In the genomic region with DNA sequence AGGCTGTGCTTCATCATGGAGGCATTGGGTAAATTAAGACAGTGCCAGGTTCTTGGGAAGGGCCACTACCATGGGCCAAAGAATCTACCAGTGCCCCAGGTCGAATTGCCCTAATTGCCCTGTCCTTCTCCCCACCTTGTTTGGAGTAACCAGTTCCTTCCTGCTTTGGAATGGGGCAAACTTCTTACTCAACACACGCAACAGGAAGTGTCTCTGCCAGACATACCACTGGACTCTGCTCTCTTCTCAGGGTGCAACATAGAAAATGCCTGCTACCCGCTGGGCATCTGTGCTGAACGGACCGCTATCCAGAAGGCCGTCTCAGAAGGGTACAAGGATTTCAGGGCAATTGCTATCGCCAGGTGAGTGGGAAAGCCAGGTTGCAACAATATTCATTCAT, we compare ENCODE assay signal across 2 cellular contexts.
TF ChIP-seq lines count a peak whose summit lies in the region.

No MANE protein-coding gene starts in this region.

TF ChIP-seq in SK-N-SH, 30 proteins besides CTCF, POLR2A, EP300 and RAD21 (continued from another document):
- TF ChIP-seq, protein P1, sequence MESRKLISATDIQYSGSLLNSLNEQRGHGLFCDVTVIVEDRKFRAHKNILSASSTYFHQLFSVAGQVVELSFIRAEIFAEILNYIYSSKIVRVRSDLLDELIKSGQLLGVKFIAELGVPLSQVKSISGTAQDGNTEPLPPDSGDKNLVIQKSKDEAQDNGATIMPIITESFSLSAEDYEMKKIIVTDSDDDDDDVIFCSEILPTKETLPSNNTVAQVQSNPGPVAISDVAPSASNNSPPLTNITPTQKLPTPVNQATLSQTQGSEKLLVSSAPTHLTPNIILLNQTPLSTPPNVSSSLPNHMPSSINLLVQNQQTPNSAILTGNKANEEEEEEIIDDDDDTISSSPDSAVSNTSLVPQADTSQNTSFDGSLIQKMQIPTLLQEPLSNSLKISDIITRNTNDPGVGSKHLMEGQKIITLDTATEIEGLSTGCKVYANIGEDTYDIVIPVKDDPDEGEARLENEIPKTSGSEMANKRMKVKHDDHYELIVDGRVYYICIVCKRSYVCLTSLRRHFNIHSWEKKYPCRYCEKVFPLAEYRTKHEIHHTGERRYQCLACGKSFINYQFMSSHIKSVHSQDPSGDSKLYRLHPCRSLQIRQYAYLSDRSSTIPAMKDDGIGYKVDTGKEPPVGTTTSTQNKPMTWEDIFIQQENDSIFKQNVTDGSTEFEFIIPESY (IDR thresholded peaks at IDR 0.05; ENCODE audit: borderline replicate concordance, low read depth): no peak
- TF ChIP-seq, protein P2, sequence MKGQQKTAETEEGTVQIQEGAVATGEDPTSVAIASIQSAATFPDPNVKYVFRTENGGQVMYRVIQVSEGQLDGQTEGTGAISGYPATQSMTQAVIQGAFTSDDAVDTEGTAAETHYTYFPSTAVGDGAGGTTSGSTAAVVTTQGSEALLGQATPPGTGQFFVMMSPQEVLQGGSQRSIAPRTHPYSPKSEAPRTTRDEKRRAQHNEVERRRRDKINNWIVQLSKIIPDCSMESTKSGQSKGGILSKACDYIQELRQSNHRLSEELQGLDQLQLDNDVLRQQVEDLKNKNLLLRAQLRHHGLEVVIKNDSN (IDR thresholded peaks at IDR 0.05; ENCODE audit: borderline replicate concordance, low read depth): no peak
- TF ChIP-seq, protein P3, sequence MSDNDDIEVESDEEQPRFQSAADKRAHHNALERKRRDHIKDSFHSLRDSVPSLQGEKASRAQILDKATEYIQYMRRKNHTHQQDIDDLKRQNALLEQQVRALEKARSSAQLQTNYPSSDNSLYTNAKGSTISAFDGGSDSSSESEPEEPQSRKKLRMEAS (IDR thresholded peaks at IDR 0.05; ENCODE audit: low read depth): no peak
- no peak for TF ChIP-seq TAF1 (IDR thresholded peaks at IDR 0.05; ENCODE audit: borderline replicate concordance, low read depth, low read length)
- no peak for TF ChIP-seq RXRA (IDR thresholded peaks at IDR 0.05; ENCODE audit: borderline replicate concordance, low read depth)

TF ChIP-seq in SK-N-SH treated with all-trans-retinoic acid at 6 μM for 48 hours, 23 proteins besides CTCF, POLR2A, EP300 and RAD21 (continued from another document):
- TF ChIP-seq, protein P4, sequence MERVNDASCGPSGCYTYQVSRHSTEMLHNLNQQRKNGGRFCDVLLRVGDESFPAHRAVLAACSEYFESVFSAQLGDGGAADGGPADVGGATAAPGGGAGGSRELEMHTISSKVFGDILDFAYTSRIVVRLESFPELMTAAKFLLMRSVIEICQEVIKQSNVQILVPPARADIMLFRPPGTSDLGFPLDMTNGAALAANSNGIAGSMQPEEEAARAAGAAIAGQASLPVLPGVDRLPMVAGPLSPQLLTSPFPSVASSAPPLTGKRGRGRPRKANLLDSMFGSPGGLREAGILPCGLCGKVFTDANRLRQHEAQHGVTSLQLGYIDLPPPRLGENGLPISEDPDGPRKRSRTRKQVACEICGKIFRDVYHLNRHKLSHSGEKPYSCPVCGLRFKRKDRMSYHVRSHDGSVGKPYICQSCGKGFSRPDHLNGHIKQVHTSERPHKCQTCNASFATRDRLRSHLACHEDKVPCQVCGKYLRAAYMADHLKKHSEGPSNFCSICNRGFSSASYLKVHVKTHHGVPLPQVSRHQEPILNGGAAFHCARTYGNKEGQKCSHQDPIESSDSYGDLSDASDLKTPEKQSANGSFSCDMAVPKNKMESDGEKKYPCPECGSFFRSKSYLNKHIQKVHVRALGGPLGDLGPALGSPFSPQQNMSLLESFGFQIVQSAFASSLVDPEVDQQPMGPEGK (CRISPR knock-in tag; IDR thresholded peaks at IDR 0.05; ENCODE audit: borderline replicate concordance): no peak
- TF ChIP-seq, protein P5, sequence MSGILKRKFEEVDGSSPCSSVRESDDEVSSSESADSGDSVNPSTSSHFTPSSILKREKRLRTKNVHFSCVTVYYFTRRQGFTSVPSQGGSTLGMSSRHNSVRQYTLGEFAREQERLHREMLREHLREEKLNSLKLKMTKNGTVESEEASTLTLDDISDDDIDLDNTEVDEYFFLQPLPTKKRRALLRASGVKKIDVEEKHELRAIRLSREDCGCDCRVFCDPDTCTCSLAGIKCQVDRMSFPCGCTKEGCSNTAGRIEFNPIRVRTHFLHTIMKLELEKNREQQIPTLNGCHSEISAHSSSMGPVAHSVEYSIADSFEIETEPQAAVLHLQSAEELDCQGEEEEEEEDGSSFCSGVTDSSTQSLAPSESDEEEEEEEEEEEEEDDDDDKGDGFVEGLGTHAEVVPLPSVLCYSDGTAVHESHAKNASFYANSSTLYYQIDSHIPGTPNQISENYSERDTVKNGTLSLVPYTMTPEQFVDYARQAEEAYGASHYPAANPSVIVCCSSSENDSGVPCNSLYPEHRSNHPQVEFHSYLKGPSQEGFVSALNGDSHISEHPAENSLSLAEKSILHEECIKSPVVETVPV (CRISPR knock-in tag; IDR thresholded peaks at IDR 0.05): no peak
- TF ChIP-seq ZNF8 (CRISPR knock-in tag; IDR thresholded peaks at IDR 0.05) (no peak), OSR1 (CRISPR knock-in tag; IDR thresholded peaks at IDR 0.05) (no peak), BACH2 (CRISPR knock-in tag; IDR thresholded peaks at IDR 0.05; ENCODE audit: borderline replicate concordance) (no peak), CSDC2 (CRISPR knock-in tag; IDR thresholded peaks at IDR 0.05) (no peak), ESRRG (CRISPR knock-in tag; IDR thresholded peaks at IDR 0.05) (no peak), ARNTL (CRISPR knock-in tag; IDR thresholded peaks at IDR 0.05; ENCODE audit: borderline replicate concordance, low read depth) (no peak)
- TF ChIP-seq, protein P6, sequence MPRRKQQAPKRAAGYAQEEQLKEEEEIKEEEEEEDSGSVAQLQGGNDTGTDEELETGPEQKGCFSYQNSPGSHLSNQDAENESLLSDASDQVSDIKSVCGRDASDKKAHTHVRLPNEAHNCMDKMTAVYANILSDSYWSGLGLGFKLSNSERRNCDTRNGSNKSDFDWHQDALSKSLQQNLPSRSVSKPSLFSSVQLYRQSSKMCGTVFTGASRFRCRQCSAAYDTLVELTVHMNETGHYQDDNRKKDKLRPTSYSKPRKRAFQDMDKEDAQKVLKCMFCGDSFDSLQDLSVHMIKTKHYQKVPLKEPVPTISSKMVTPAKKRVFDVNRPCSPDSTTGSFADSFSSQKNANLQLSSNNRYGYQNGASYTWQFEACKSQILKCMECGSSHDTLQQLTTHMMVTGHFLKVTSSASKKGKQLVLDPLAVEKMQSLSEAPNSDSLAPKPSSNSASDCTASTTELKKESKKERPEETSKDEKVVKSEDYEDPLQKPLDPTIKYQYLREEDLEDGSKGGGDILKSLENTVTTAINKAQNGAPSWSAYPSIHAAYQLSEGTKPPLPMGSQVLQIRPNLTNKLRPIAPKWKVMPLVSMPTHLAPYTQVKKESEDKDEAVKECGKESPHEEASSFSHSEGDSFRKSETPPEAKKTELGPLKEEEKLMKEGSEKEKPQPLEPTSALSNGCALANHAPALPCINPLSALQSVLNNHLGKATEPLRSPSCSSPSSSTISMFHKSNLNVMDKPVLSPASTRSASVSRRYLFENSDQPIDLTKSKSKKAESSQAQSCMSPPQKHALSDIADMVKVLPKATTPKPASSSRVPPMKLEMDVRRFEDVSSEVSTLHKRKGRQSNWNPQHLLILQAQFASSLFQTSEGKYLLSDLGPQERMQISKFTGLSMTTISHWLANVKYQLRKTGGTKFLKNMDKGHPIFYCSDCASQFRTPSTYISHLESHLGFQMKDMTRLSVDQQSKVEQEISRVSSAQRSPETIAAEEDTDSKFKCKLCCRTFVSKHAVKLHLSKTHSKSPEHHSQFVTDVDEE (CRISPR knock-in tag; IDR thresholded peaks at IDR 0.05): no peak
